14 cellular contexts compared by ENCODE assay signal in genomic region chr1:154456631-154457030, GRCh38. TPM values are rescaled to one million over a fixed set of nuclear protein-coding genes. Genes with fewer than 3 reads are reported as not detected.
"Had no signal": no experiment of that assay in that cellular context is flagged by ENCODE, and none has a peak within 500 bp of the region (broad histone marks: within the 10 kb centered on the region; RNA-seq: fewer than 3 reads in every experiment).

No MANE protein-coding gene starts in this region.

- ATAC-seq: activated T-helper 17 cell treated with anti-CD3 and anti-CD28 coated beads, Interleukin-2, amount 50 U/mL, for 72 hours had no signal

- H3K27ac ChIP-seq: tibial artery had no signal

- H3K9me3 ChIP-seq: tibial artery had no signal

- H3K4me3 ChIP-seq: skin epidermis, tibial artery had no signal

- H3K27me3 ChIP-seq: tibial artery had no signal

- DNase-seq: activated CD4-positive, alpha-beta T cell treated with anti-CD3 and anti-CD28 coated beads, Interleukin-2, amount 50 U/mL, for 1 hour; activated naive CD4-positive, alpha-beta T cell treated with anti-CD3 and anti-CD28 coated beads, Interleukin-2, amount 10 ng/mL, durations not matched to agents 7 days and 5 days; activated T-cell treated with anti-CD3 and anti-CD28 coated beads for 4 hours; caudate nucleus; endodermal cell; erythroblast; hippocampal formation; retina; T-helper 2 cell had no signal

RNA-seq across cellular contexts. Expression of gene TDRD10, which starts 45.4 kb away (rescaled TPM):
- total RNA-seq: activated CD8-positive, alpha-beta memory T cell treated with anti-CD3 and anti-CD28 coated beads for 36 hours; activated T-helper 17 cell treated with anti-CD3 and anti-CD28 coated beads, Interleukin-2, amount 50 U/mL, for 72 hours; endodermal cell; kidney epithelial cell had no signal

RNA-seq across cellular contexts. Expression of gene SHE, which starts 45.6 kb away (rescaled TPM):
- total RNA-seq: activated CD8-positive, alpha-beta memory T cell treated with anti-CD3 and anti-CD28 coated beads for 36 hours had no signal
